Comparison of ENCODE assay signal across 8 cellular contexts in the genomic region with DNA sequence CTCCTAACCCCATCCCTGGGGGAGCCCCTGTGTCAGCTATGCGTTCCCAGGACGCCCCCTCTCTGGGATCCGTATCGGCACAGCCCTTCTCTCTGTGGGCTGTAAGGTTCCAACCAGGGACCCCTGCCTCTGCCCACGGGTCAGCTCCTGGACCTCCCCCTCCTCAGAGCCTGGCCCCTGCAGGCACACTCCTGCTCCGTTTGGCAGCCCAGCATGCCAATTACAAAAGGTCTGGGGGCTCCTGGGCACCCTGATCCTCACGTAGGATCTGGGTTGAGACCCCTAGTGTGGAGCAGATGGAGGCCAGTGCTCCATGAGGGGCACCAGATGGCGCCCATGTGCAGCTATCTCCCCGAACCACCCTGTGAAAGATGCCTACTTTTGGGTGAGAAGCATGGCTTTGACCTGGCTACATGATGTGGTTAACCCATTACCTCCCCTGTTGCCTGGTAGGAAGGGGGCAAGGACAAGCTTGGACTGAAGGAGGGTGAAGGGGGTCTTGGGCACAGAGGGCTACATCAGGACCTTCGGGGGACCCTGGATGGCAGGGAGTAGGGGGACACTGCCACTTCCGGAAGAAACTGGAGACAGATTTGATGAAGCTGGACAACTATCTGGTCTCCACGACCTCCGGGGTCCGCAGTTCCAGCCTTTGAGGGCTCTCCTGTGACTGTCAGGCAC. TPM values are rescaled to one million over a fixed set of nuclear protein-coding genes. Genes with fewer than 3 reads are reported as not detected.
A peak's percentile ranks its signal among the peaks of the same experiment; 100 is the strongest.
DNase-seq lines count a peak whose midpoint lies in the region; ATAC-seq, FAIRE-seq and TF ChIP-seq lines count a peak whose summit lies in the region.

No MANE protein-coding gene starts in this region.

- H3K36me3 ChIP-seq in ovary = no peaks in the 10 kb centered on the region

- peak; percentile 71 for DNase-seq in Right ventricle myocardium inferior (ENCODE audit: missing footprints)
- DNase-seq in cardiac septum (ENCODE audit: low spot score) = no peak
- no peak for DNase-seq in RWPE1 (ENCODE audit: low spot score)
- DNase-seq in effector memory CD8-positive, alpha-beta T cell = no peak
- peak in 4 of 5 donors; percentile 17 to 50 (median 46) for DNase-seq in ovary
- DNase-seq in occipital lobe (lab: John Stamatoyannopoulos, UW) = no peak
- DNase-seq in RCC 7860 (ENCODE audit: low spot score) = no peak

- peaks cover 11% of the 10 kb centered on the region for H3K4me1 ChIP-seq in ovary (ENCODE audit: insufficient read depth)

- H3K9me3 ChIP-seq in ovary = no peaks in the 10 kb centered on the region

- no peaks in the 10 kb centered on the region for H3K27me3 ChIP-seq in ovary

- WGBS in ovary, 3 donors = 61 to 69% (median 63%) methylated on average over 14 of the region's 14 CpGs

- peaks cover 15 to 16% of the 10 kb centered on the region in 2 donors for H3K4me1 Mint-ChIP-seq in effector memory CD8-positive, alpha-beta T cell (ENCODE audit: low read depth in 2 of 2)

- H3K27me3 Mint-ChIP-seq in effector memory CD8-positive, alpha-beta T cell = no peaks in the 10 kb centered on the region

- H3K9me3 Mint-ChIP-seq in effector memory CD8-positive, alpha-beta T cell = no peaks in the 10 kb centered on the region

- H3K27ac Mint-ChIP-seq in effector memory CD8-positive, alpha-beta T cell = peak overlapping the region in 1 of 2 donors; percentile 86

- CTCF ChIA-PET in RWPE1 (lab: Yijun Ruan, JAX) = interaction anchor here (0.5 to 2.1 kb wide), 40 partner anchors 8 to 1181 kb away, joined by 3 to 26 read pairs (median 3); no protein-coding TSS in a partner anchor

- no peak for TF ChIP-seq POLR2A in ovary (IDR thresholded peaks at IDR 0.05)

- no peak overlapping the region for H3K4me3 ChIP-seq in ovary

- peaks cover 26% of the 10 kb centered on the region for H3K36me3 Mint-ChIP-seq in effector memory CD8-positive, alpha-beta T cell (ENCODE audit: insufficient read depth)

- H3K27ac ChIP-seq in RWPE1 = peak overlapping the region; percentile 78
- H3K27ac ChIP-seq in ovary = peak overlapping the region in 1 of 2 donors; percentile 49

- no peak for TF ChIP-seq CTCF in RWPE1 (conservative IDR thresholded peaks at IDR 0.05; ENCODE audit: low read depth)
- no peak for TF ChIP-seq CTCF in ovary (IDR thresholded peaks at IDR 0.05)

- POLR2A ChIA-PET in RWPE1 (lab: Yijun Ruan, JAX; ENCODE audit: low non-redundant PET) = interaction anchor here (0.6 kb wide), 1 partner anchor 31 kb away, joined by 3 read pairs; no protein-coding TSS in a partner anchor

- no peak for FAIRE-seq in RCC 7860 (lab: Jason Lieb, UNC)

- ATAC-seq in Right ventricle myocardium inferior = no peak
- no peak for ATAC-seq in effector memory CD8-positive, alpha-beta T cell (replicated peaks)
- no peak for ATAC-seq in GM19395 (IDR thresholded peaks at IDR 0.05; ENCODE audit: unreplicated experiment)

- intact Hi-C loops in Right ventricle myocardium inferior (cut with DNase I) (no loop called here), cardiac septum (cut with DNase I) (loop anchor here (5.0 kb wide), 1 partner anchor 90 kb away; no protein-coding TSS in a partner anchor), ovary (cut with DNase I) (loop anchor here in 1 of 4 donors (10.0 kb wide), 1 partner anchor 503 kb away; a partner anchor contains a TSS)

- no peak for TF ChIP-seq EP300 in ovary (IDR thresholded peaks at IDR 0.05)

- peak overlapping the region; percentile 80 to 82 for H3K4me3 Mint-ChIP-seq in effector memory CD8-positive, alpha-beta T cell

RNA-seq across cellular contexts. Expression of a gene that starts 9.0 kb away (rescaled TPM):
- 0.19 TPM for total RNA-seq in Right ventricle myocardium inferior
- total RNA-seq in cardiac septum = 0.13 TPM
- 1 to 10 TPM; 1.0 to 6.2 (median 2.2) TPM for total RNA-seq in ovary
- 1 to 10 TPM; 1.4 to 2.5 TPM for polyA plus RNA-seq in ovary
- total RNA-seq in occipital lobe = 0.47 TPM

RNA-seq across cellular contexts. Expression of a gene that starts 43.5 kb away (rescaled TPM):
- total RNA-seq in Right ventricle myocardium inferior (11.8 TPM), cardiac septum (6.9 TPM), ovary (10 to 100 TPM in 3 of 7 donors, 1 to 10 TPM in 4; 2.8 to 13.7 (median 5.6) TPM), occipital lobe (3.1 TPM)
- polyA plus RNA-seq in ovary = 10 to 100 TPM in 1 of 2 donors, 1 to 10 TPM in 1; 5.1 to 13.7 TPM

Comparison
In these comparisons a context has a peak if more than half of its experiments do, and no peak if none do; other contexts are left out.
1. DNase-seq: peak in Right ventricle myocardium inferior (single experiment) and ovary (4 of 5); none in cardiac septum (single experiment), RWPE1 (single experiment), effector memory CD8-positive, alpha-beta T cell (0 of 3), occipital lobe (single experiment) and RCC 7860 (single experiment).